ENCODE assay signal across 23 cellular contexts in genomic region chr9:100409176-100409556, GRCh38.
"Had no signal": no experiment of that assay in that cellular context is flagged by ENCODE, and none has a peak within 500 bp of the region (broad histone marks: within the 10 kb centered on the region; RNA-seq: fewer than 3 reads in every experiment).

No MANE protein-coding gene starts in this region.

- H3K9me3 ChIP-seq: adrenal gland, ascending aorta, esophagus muscularis mucosa, gastrocnemius medialis, thoracic aorta, upper lobe of left lung had no signal

- H3K27ac ChIP-seq: adrenal gland, ascending aorta, brain microvascular endothelial cell, esophagus muscularis mucosa, gastrocnemius medialis, thoracic aorta, upper lobe of left lung had no signal

- H3K4me3 ChIP-seq: adrenal gland, ascending aorta, esophagus muscularis mucosa, gastrocnemius medialis, smooth muscle cell, thoracic aorta, upper lobe of left lung had no signal

- ATAC-seq: gastrocnemius medialis, left ventricle myocardium superior, sciatic nerve had no signal

- H3K36me3 Mint-ChIP-seq: activated naive CD8-positive, alpha-beta T cell had no signal

- H3K36me3 ChIP-seq: adrenal gland, ascending aorta, brain microvascular endothelial cell, esophagus muscularis mucosa, gastrocnemius medialis, thoracic aorta, upper lobe of left lung had no signal

- H3K4me1 ChIP-seq: ascending aorta had no signal

- DNase-seq: activated gamma-delta T cell treated with Interleukin-2 at 50 U/mL for 16 hours; activated T-cell treated with anti-CD3 and anti-CD28 coated beads, Interleukin-2, amount 50 U/mL, for 1 hour; adrenal gland; brain microvascular endothelial cell; central memory CD4-positive, alpha-beta T cell; effector memory CD4-positive, alpha-beta T cell; gastrocnemius medialis; head of caudate nucleus; hypothalamus; left ventricle myocardium superior; midbrain; nephron progenitor cell; occipital lobe; stimulated activated CD4-positive, alpha-beta T cell treated with anti-CD3 and anti-CD28 coated beads, Interleukin-4, amount 100 ng/mL, for 1 hour; stimulated activated naive CD4-positive, alpha-beta T cell treated with Interleukin-2 at 50 U/mL for 16 hours; T-helper 1 cell; upper lobe of left lung had no signal

- H3K27me3 ChIP-seq: adrenal gland, ascending aorta, brain microvascular endothelial cell, gastrocnemius medialis, upper lobe of left lung had no signal

- H3K4me2 ChIP-seq: smooth muscle cell had no signal

- H3K4me3 Mint-ChIP-seq: activated naive CD8-positive, alpha-beta T cell; nephron progenitor cell had no signal

- H3K27ac Mint-ChIP-seq: activated naive CD8-positive, alpha-beta T cell; nephron progenitor cell had no signal
